In the genomic region with DNA sequence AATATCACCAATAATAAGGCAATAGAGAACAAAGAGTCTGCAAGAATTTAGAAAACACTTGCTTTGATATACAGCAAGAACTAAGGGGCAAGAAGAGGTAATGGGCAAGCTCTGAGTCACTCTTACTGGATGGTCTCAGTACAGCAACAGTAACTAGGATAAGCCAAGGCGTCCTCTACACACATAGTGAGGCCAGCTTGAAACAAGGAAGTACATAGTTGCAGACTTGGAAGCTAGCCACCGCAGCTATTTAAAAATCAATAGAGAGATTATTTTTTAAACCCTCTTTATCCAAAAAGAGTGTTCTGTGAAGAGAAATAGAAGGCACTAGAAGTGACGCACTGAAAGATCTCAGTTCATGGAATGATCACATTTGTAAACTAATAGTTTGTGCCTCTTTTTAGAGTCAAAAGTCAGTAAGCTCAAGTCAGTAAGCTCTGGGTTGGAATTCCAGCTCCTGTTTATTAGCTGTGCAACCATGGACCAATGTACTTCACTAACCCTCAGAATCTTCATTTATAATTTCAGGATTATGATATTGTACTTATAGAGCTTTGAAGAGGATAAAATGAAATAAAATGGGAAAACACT, we compare ENCODE assay signal across 10 cellular contexts.
DNase-seq lines count a peak whose midpoint lies in the region; ATAC-seq and TF ChIP-seq lines count a peak whose summit lies in the region.
"Had no signal": no experiment of that assay in that cellular context is flagged by ENCODE, and none has a peak within 500 bp of the region (broad histone marks: within the 10 kb centered on the region; RNA-seq: fewer than 3 reads in every experiment).

No MANE protein-coding gene starts in this region.

- peaks cover 0 to 76% (median 39%) of the 10 kb centered on the region in 6 donors for H3K4me1 ChIP-seq in spleen

- peaks cover 0 to 9% (median 0%) of the 10 kb centered on the region in 6 donors for H3K36me3 ChIP-seq in spleen

- DNase-seq in DMS 273 (lab: John Stamatoyannopoulos, UW; ENCODE audit: unreplicated experiment) (peak; percentile 55), DMS 273 treated with DMSO at 0.1 percent for 48 hours (lab: John Stamatoyannopoulos, UW) (no peak), SK-MEL-5 (ENCODE audit: low read depth, low spot score) (peak; percentile 30), left cardiac atrium (peak; percentile 33), spleen (no peak), NCI-H510A treated with DMSO at 0.1 percent for 48 hours (lab: John Stamatoyannopoulos, UW) (no peak), HPDE6-E6E7 (ENCODE audit: extremely low spot score) (no peak), SW 1271 (lab: John Stamatoyannopoulos, UW) (no peak)
- DNase-seq: activated naive CD8-positive, alpha-beta T cell treated with anti-CD3 and anti-CD28 coated beads for 36 hours had no signal

- in situ Hi-C loops in SK-MEL-5 (cut with HindIII; ENCODE audit: low pct_unique_long_range_greater_than_20kb, low sequenced_read_pairs): no loop called here

- no peaks in the 10 kb centered on the region for H3K27me3 ChIP-seq in spleen (replicated peaks in 1 of 7)

- intact Hi-C loops in left cardiac atrium (cut with DNase I): no loop called here
- intact Hi-C loops in spleen (cut with DNase I; ENCODE audit: low total_unique reads): no loop called here

- TF ChIP-seq POLR2A in spleen (IDR thresholded peaks at IDR 0.05): no peak

- H3K9me3 ChIP-seq in spleen: peaks cover 0 to 6% (median 0%) of the 10 kb centered on the region in 8 donors

- no peak overlapping the region for H3K4me3 ChIP-seq in spleen

- WGBS in spleen, 5 donors: 51 to 82% (median 58%) methylated on average over 3 of the region's 3 CpGs

- H3K27ac ChIP-seq in spleen: peak overlapping the region in 7 of 8 donors; percentile 40 to 82 (median 74)
- H3K27ac ChIP-seq: 22Rv1 had no signal

- TF ChIP-seq CTCF in spleen (IDR thresholded peaks at IDR 0.05 in 8 of 11, conservative IDR thresholded peaks at IDR 0.05 in 3 of 11): no peak

- peak; percentile 85 to 93 for ATAC-seq in left cardiac atrium

Comparison
In these comparisons a context has a peak if more than half of its experiments do, and no peak if none do; other contexts are left out.
1. DNase-seq: peak in DMS 273 (single experiment), SK-MEL-5 (single experiment) and left cardiac atrium (single experiment); none in DMS 273 treated with DMSO at 0.1 percent for 48 hours (single experiment), spleen (single experiment), NCI-H510A treated with DMSO at 0.1 percent for 48 hours (single experiment), HPDE6-E6E7 (single experiment) and SW 1271 (0 of 2).